ENCODE assay signal across 14 cellular contexts in genomic region chr20:15902493-15902892, GRCh38.
DNase-seq lines count a peak whose midpoint lies in the region; ATAC-seq and TF ChIP-seq lines count a peak whose summit lies in the region.
"Had no signal": no experiment of that assay in that cellular context is flagged by ENCODE, and none has a peak within 500 bp of the region (broad histone marks: within the 10 kb centered on the region; RNA-seq: fewer than 3 reads in every experiment).

No MANE protein-coding gene starts in this region.

- intact Hi-C loops in PC-3 (cut with micrococcal nuclease) = no loop called here
- intact Hi-C loops in transverse colon (cut with DNase I; ENCODE audit: low total_unique reads) = no loop called here
- intact Hi-C loops in activated naive CD4-positive, alpha-beta T cell treated with anti-CD3 and anti-CD28 coated beads for 36 hours (cut with micrococcal nuclease) = no loop called here

- no peak for TF ChIP-seq EP300 in transverse colon (IDR thresholded peaks at IDR 0.05; ENCODE audit: low read depth)

- H3K4me1 Mint-ChIP-seq in glutamatergic neuron (ENCODE audit: low read depth, unreplicated experiment) = peaks cover 3% of the 10 kb centered on the region
- H3K4me1 Mint-ChIP-seq in stimulated activated effector memory CD8-positive, alpha-beta T cell treated with anti-CD3 and anti-CD28 coated beads, Interleukin-12 subunit alpha, Interleukin-12 subunit beta, amount 100 ng/mL, for 72 hours = no peaks in the 10 kb centered on the region
- no peaks in the 10 kb centered on the region for H3K4me1 Mint-ChIP-seq in activated naive CD4-positive, alpha-beta T cell treated with anti-CD3 and anti-CD28 coated beads for 36 hours (ENCODE audit: low read depth)
- H3K4me1 Mint-ChIP-seq: T-helper 17 cell had no signal

- H3K4me3 Mint-ChIP-seq in glutamatergic neuron (ENCODE audit: unreplicated experiment) = no peak overlapping the region
- no peak overlapping the region for H3K4me3 Mint-ChIP-seq in stimulated activated effector memory CD8-positive, alpha-beta T cell treated with anti-CD3 and anti-CD28 coated beads, Interleukin-12 subunit alpha, Interleukin-12 subunit beta, amount 100 ng/mL, for 72 hours
- H3K4me3 Mint-ChIP-seq in activated naive CD4-positive, alpha-beta T cell treated with anti-CD3 and anti-CD28 coated beads for 36 hours = no peak overlapping the region
- H3K4me3 Mint-ChIP-seq: natural killer cell treated with Interleukin-12 subunit alpha and Interleukin-12 subunit beta and Interleukin-15 and Interleukin-18, amount 100 ng/mL, for 72 hours; stimulated activated naive CD8-positive, alpha-beta T cell treated with anti-CD3 and anti-CD28 coated beads, Interleukin-15, Interleukin-2, amounts not matched to agents 100 ng/mL and 50 ng/mL, for 24 hours; T-helper 17 cell had no signal

- H4K20me1 ChIP-seq in PC-3 (ENCODE audit: low read length) = no peaks in the 10 kb centered on the region

- H3K9me2 ChIP-seq in PC-3 (replicated peaks; ENCODE audit: low read length) = no peaks in the 10 kb centered on the region

- no peaks in the 10 kb centered on the region for H3F3A ChIP-seq in PC-3 (ENCODE audit: low read length, unreplicated experiment)

- H3K9me3 Mint-ChIP-seq in glutamatergic neuron (ENCODE audit: unreplicated experiment) = no peaks in the 10 kb centered on the region
- H3K9me3 Mint-ChIP-seq in stimulated activated effector memory CD8-positive, alpha-beta T cell treated with anti-CD3 and anti-CD28 coated beads, Interleukin-12 subunit alpha, Interleukin-12 subunit beta, amount 100 ng/mL, for 72 hours = peaks cover 18% of the 10 kb centered on the region
- H3K9me3 Mint-ChIP-seq in activated naive CD4-positive, alpha-beta T cell treated with anti-CD3 and anti-CD28 coated beads for 36 hours = peaks cover 3% of the 10 kb centered on the region
- H3K9me3 Mint-ChIP-seq: natural killer cell treated with Interleukin-12 subunit alpha and Interleukin-12 subunit beta and Interleukin-15 and Interleukin-18, amount 100 ng/mL, for 72 hours had no signal

- no peak for TF ChIP-seq POLR2A in transverse colon (IDR thresholded peaks at IDR 0.05)

- no peak overlapping the region for H3K9ac ChIP-seq in PC-3 (ENCODE audit: low read length)

- WGBS in transverse colon (ENCODE audit: low coverage in 1 of 2), 2 donors = 85 to 91% methylated on average over 5 to 9 of the region's 9 CpGs

- CTCF ChIA-PET in PC-3 (lab: Charles Lee) = interaction anchor here (0.6 to 1.1 kb wide), 3 partner anchors 26 to 671 kb away, joined by 3 to 5 read pairs (median 3); partner anchors contain the start of gene KIF16B
- CTCF ChIA-PET in activated naive CD4-positive, alpha-beta T cell treated with anti-CD3 and anti-CD28 coated beads for 36 hours (lab: Charles Lee) = no interaction called here

- ATAC-seq in PC-3 = peak; percentile 48; the same call in 1 of the 2 replicates
- no peak for ATAC-seq in stimulated activated effector memory CD8-positive, alpha-beta T cell treated with anti-CD3 and anti-CD28 coated beads, Interleukin-12 subunit alpha, Interleukin-12 subunit beta, amount 100 ng/mL, for 72 hours
- ATAC-seq: natural killer cell treated with Interleukin-12 subunit alpha and Interleukin-12 subunit beta and Interleukin-15 and Interleukin-18, amount 100 ng/mL, for 72 hours; T-helper 17 cell had no signal

- in situ Hi-C loops in transverse colon (cut with MboI; ENCODE audit: low pct_ligation_motif_present in 1 of 4, low pct_unique_long_range_greater_than_20kb in 1 of 4, low sequenced_read_pairs in 3 of 4) = no loop called here

- H3K36me3 Mint-ChIP-seq in glutamatergic neuron (ENCODE audit: unreplicated experiment) = no peaks in the 10 kb centered on the region
- H3K36me3 Mint-ChIP-seq in stimulated activated effector memory CD8-positive, alpha-beta T cell treated with anti-CD3 and anti-CD28 coated beads, Interleukin-12 subunit alpha, Interleukin-12 subunit beta, amount 100 ng/mL, for 72 hours = no peaks in the 10 kb centered on the region
- H3K36me3 Mint-ChIP-seq in activated naive CD4-positive, alpha-beta T cell treated with anti-CD3 and anti-CD28 coated beads for 36 hours (ENCODE audit: low read depth) = no peaks in the 10 kb centered on the region
- H3K36me3 Mint-ChIP-seq: natural killer cell treated with Interleukin-12 subunit alpha and Interleukin-12 subunit beta and Interleukin-15 and Interleukin-18, amount 100 ng/mL, for 72 hours had no signal

- peaks cover 9% of the 10 kb centered on the region; the same call in 1 of the 2 replicates for H3K4me1 ChIP-seq in PC-3 (ENCODE audit: insufficient read depth, low read length)
- H3K4me1 ChIP-seq in transverse colon = no peaks in the 10 kb centered on the region

- no peaks in the 10 kb centered on the region for H3K79me2 ChIP-seq in PC-3 (ENCODE audit: low read length)

- H3K36me3 ChIP-seq in PC-3 (ENCODE audit: low read depth, low read length) (no peaks in the 10 kb centered on the region), transverse colon (no peaks in the 10 kb centered on the region)

- H3K9me3 ChIP-seq in PC-3 (ENCODE audit: low read length) = no peaks in the 10 kb centered on the region
- H3K9me3 ChIP-seq in transverse colon = no peaks in the 10 kb centered on the region

- no TSS peak for BruUV-seq in PC-3 (replicated peaks; lab: Mats Ljungman, UMichigan)

- DNase-seq in COLO668 (lab: John Stamatoyannopoulos, UW; ENCODE audit: unreplicated experiment) (peak; percentile 14), PC-3 (peak; percentile 48), glutamatergic neuron (peak; percentile 54), transverse colon (no peak), AML-193 (lab: John Stamatoyannopoulos, UW) (no peak)
- no peak for DNase-seq in stimulated activated effector memory CD8-positive, alpha-beta T cell treated with anti-CD3 and anti-CD28 coated beads, Interleukin-12 subunit alpha, Interleukin-12 subunit beta, amount 100 ng/mL, for 72 hours (ENCODE audit: low spot score in 2 of 2)
- DNase-seq in activated naive CD4-positive, alpha-beta T cell treated with anti-CD3 and anti-CD28 coated beads for 36 hours = no peak
- DNase-seq: amniotic stem cell, COR-L47, T-helper 17 cell had no signal

- H3K4me3 ChIP-seq in GM12875 (ENCODE audit: low read depth, low read length) (no peak overlapping the region), PC-3 (ENCODE audit: low read length) (no peak overlapping the region), transverse colon (no peak overlapping the region)

- peaks cover 2% of the 10 kb centered on the region for H3K27me3 Mint-ChIP-seq in glutamatergic neuron (ENCODE audit: unreplicated experiment)
- H3K27me3 Mint-ChIP-seq in activated naive CD4-positive, alpha-beta T cell treated with anti-CD3 and anti-CD28 coated beads for 36 hours (ENCODE audit: low read depth) = no peaks in the 10 kb centered on the region
- H3K27me3 Mint-ChIP-seq: stimulated activated naive CD8-positive, alpha-beta T cell treated with anti-CD3 and anti-CD28 coated beads, Interleukin-15, Interleukin-2, amounts not matched to agents 100 ng/mL and 50 ng/mL, for 24 hours; T-helper 17 cell had no signal

- H3K4me2 ChIP-seq in PC-3 (ENCODE audit: low read length) = no peak overlapping the region

- no peak overlapping the region for H2AFZ ChIP-seq in PC-3 (ENCODE audit: low read length)

- H3K27ac ChIP-seq in PC-3 (ENCODE audit: low read length) (no peak overlapping the region), transverse colon (no peak overlapping the region)
- H3K27ac ChIP-seq: epithelial cell of prostate had no signal

- H3K27ac Mint-ChIP-seq in glutamatergic neuron (ENCODE audit: unreplicated experiment) = no peak overlapping the region
- no peak overlapping the region for H3K27ac Mint-ChIP-seq in stimulated activated effector memory CD8-positive, alpha-beta T cell treated with anti-CD3 and anti-CD28 coated beads, Interleukin-12 subunit alpha, Interleukin-12 subunit beta, amount 100 ng/mL, for 72 hours
- H3K27ac Mint-ChIP-seq in activated naive CD4-positive, alpha-beta T cell treated with anti-CD3 and anti-CD28 coated beads for 36 hours = no peak overlapping the region
- H3K27ac Mint-ChIP-seq: natural killer cell treated with Interleukin-12 subunit alpha and Interleukin-12 subunit beta and Interleukin-15 and Interleukin-18, amount 100 ng/mL, for 72 hours; stimulated activated naive CD8-positive, alpha-beta T cell treated with anti-CD3 and anti-CD28 coated beads, Interleukin-15, Interleukin-2, amounts not matched to agents 100 ng/mL and 50 ng/mL, for 24 hours; T-helper 17 cell had no signal

- H3K27me3 ChIP-seq in PC-3 (ENCODE audit: low read length) = no peaks in the 10 kb centered on the region
- H3K27me3 ChIP-seq in transverse colon = no peaks in the 10 kb centered on the region

- TF ChIP-seq CTCF in GM12875 (IDR thresholded peaks at IDR 0.05; ENCODE audit: borderline replicate concordance, insufficient read depth, low read depth, low read length) (peak; percentile 50), PC-3 (conservative IDR thresholded peaks at IDR 0.05; ENCODE audit: low read depth, low read length) (peak; percentile 86), glutamatergic neuron (IDR thresholded peaks at IDR 0.05; ENCODE audit: partially characterized antibody, unreplicated experiment) (peak; percentile 48), transverse colon (IDR thresholded peaks at IDR 0.05) (no peak)

- POLR2A ChIA-PET in PC-3 (lab: Charles Lee; ENCODE audit: unreplicated experiment) = no interaction called here

Comparison
In these comparisons a context has a peak if more than half of its experiments do, and no peak if none do; other contexts are left out.
1. DNase-seq: peak in COLO668 (single experiment), PC-3 (single experiment) and glutamatergic neuron (single experiment); none in transverse colon (single experiment), stimulated activated effector memory CD8-positive, alpha-beta T cell treated with anti-CD3 and anti-CD28 coated beads, Interleukin-12 subunit alpha, Interleukin-12 subunit beta, amount 100 ng/mL, for 72 hours (0 of 2), activated naive CD4-positive, alpha-beta T cell treated with anti-CD3 and anti-CD28 coated beads for 36 hours (single experiment) and AML-193 (0 of 2).
2. CTCF ChIP-seq: peak in GM12875 (single experiment), PC-3 (single experiment) and glutamatergic neuron (single experiment); none in transverse colon (0 of 5).